In genomic region chrX:153734871-153735270, GRCh38 we compare ENCODE assay signal across 20 cellular contexts. TPM values are rescaled to one million over a fixed set of nuclear protein-coding genes. Genes with fewer than 3 reads are reported as not detected.
"Had no signal": no experiment of that assay in that cellular context is flagged by ENCODE, and none has a peak within 500 bp of the region (broad histone marks: within the 10 kb centered on the region; RNA-seq: fewer than 3 reads in every experiment).

No MANE protein-coding gene starts in this region.

- H3K36me3 ChIP-seq: prostate gland, suprapubic skin, transverse colon, uterus had no signal

- H3K27ac Mint-ChIP-seq: activated CD4-positive, alpha-beta T cell treated with anti-CD3 and anti-CD28 coated beads for 36 hours; activated naive CD8-positive, alpha-beta T cell; activated T-cell treated with anti-CD3 and anti-CD28 coated beads, Interleukin-2, amount 50 U/mL, for 72 hours; stimulated activated naive CD8-positive, alpha-beta T cell treated with anti-CD3 and anti-CD28 coated beads, Interleukin-15, Interleukin-2, amounts not matched to agents 100 ng/mL and 50 ng/mL, for 24 hours had no signal

- H3K4me3 Mint-ChIP-seq: activated CD4-positive, alpha-beta T cell treated with anti-CD3 and anti-CD28 coated beads for 36 hours; activated naive CD8-positive, alpha-beta T cell; activated T-cell treated with anti-CD3 and anti-CD28 coated beads, Interleukin-2, amount 50 U/mL, for 72 hours; neural crest cell; stimulated activated naive CD8-positive, alpha-beta T cell treated with anti-CD3 and anti-CD28 coated beads, Interleukin-15, Interleukin-2, amounts not matched to agents 100 ng/mL and 50 ng/mL, for 24 hours had no signal

- H3K27me3 Mint-ChIP-seq: activated CD4-positive, alpha-beta T cell treated with anti-CD3 and anti-CD28 coated beads for 36 hours; activated naive CD8-positive, alpha-beta T cell; stimulated activated naive CD8-positive, alpha-beta T cell treated with anti-CD3 and anti-CD28 coated beads, Interleukin-15, Interleukin-2, amounts not matched to agents 100 ng/mL and 50 ng/mL, for 24 hours had no signal

- H3K4me1 ChIP-seq: esophagus muscularis mucosa, prostate gland, transverse colon, uterus had no signal

- DNase-seq: activated gamma-delta T cell; cerebellar nuclear complex; effector CD8-positive, alpha-beta T cell; left ventricle myocardium superior; right cardiac atrium; transverse colon; uterus; WERI-Rb-1 had no signal

- H3K27ac ChIP-seq: esophagus muscularis mucosa, prostate gland, skin epidermis, suprapubic skin, transverse colon, uterus, WERI-Rb-1 had no signal

- ATAC-seq: left ventricle myocardium superior, right cardiac atrium had no signal

- H3K9me3 ChIP-seq: prostate gland, suprapubic skin, transverse colon, uterus had no signal

- FAIRE-seq: bronchial epithelial cell, endothelial cell of umbilical vein had no signal

- H3K9me3 Mint-ChIP-seq: stimulated activated naive CD8-positive, alpha-beta T cell treated with anti-CD3 and anti-CD28 coated beads, Interleukin-15, Interleukin-2, amounts not matched to agents 100 ng/mL and 50 ng/mL, for 24 hours had no signal

- H3K27me3 ChIP-seq: esophagus muscularis mucosa, suprapubic skin, transverse colon, uterus had no signal

- H3K4me3 ChIP-seq: esophagus muscularis mucosa, prostate gland, skin epidermis, suprapubic skin, transverse colon, uterus had no signal

RNA-seq across cellular contexts. Expression of gene SRPK3, which starts 46.0 kb away (rescaled TPM):
- total RNA-seq: activated CD4-positive, alpha-beta T cell treated with anti-CD3 and anti-CD28 coated beads for 36 hours; activated T-cell treated with anti-CD3 and anti-CD28 coated beads, Interleukin-2, amount 50 U/mL, for 72 hours; T-helper 2 cell treated with Interferon-gamma antibody and Interleukin-4, amounts not matched to agents 100 ng/mL and 5 ng/mL, for 36 hours had no signal
